ENCODE assay signal across 15 cellular contexts in genomic region chr20:62426678-62427077, GRCh38. TPM values are rescaled to one million over a fixed set of nuclear protein-coding genes. Genes with fewer than 3 reads are reported as not detected.
DNase-seq lines count a peak whose midpoint lies in the region; TF ChIP-seq lines count a peak whose summit lies in the region.
"Had no signal": no experiment of that assay in that cellular context is flagged by ENCODE, and none has a peak within 500 bp of the region (broad histone marks: within the 10 kb centered on the region; RNA-seq: fewer than 3 reads in every experiment).

No MANE protein-coding gene starts in this region.

- H3K27ac ChIP-seq in iPS-20b (ENCODE audit: low read length) (no peak overlapping the region), suprapubic skin (peak overlapping the region; percentile 77), esophagus muscularis mucosa (replicated peaks in 1 of 4) (no peak overlapping the region)
- H3K27ac ChIP-seq: SJCRH30 had no signal

- TF ChIP-seq CTCF in suprapubic skin (IDR thresholded peaks at IDR 0.05) = no peak
- TF ChIP-seq CTCF in esophagus muscularis mucosa (IDR thresholded peaks at IDR 0.05) = no peak

- no CpG with 5 or more reads among the region's 19 CpGs for WGBS in suprapubic skin
- 86% methylated on average over 9 of the region's 19 CpGs for WGBS in esophagus muscularis mucosa

- H3K4me1 ChIP-seq in iPS-20b (ENCODE audit: insufficient read depth, low read length) (peaks cover 5% of the 10 kb centered on the region; the same call in 1 of the 2 replicates), suprapubic skin (peaks cover 28% of the 10 kb centered on the region), esophagus muscularis mucosa (no peaks in the 10 kb centered on the region)
- H3K4me1 ChIP-seq: SJCRH30 had no signal

- TF ChIP-seq POLR2A in suprapubic skin (IDR thresholded peaks at IDR 0.05) (no peak), esophagus muscularis mucosa (IDR thresholded peaks at IDR 0.05; ENCODE audit: low read depth) (no peak)

- intact Hi-C loops in esophagus muscularis mucosa (cut with DNase I) = loop anchor here (5.0 kb wide), 1 partner anchor 66 kb away; no protein-coding TSS in a partner anchor

- peak; percentile 19 for DNase-seq in DMS153 (lab: John Stamatoyannopoulos, UW)
- DNase-seq in DMS153 treated with DMSO at 0.1 percent for 48 hours (lab: John Stamatoyannopoulos, UW; ENCODE audit: unreplicated experiment) = no peak
- DNase-seq in NCI-H526 treated with DMSO at 0.1 percent for 48 hours (lab: John Stamatoyannopoulos, UW) = peak; percentile 71
- DNase-seq in suprapubic skin (ENCODE audit: low spot score in 2 of 2) = no peak
- no peak for DNase-seq in activated T-cell treated with anti-CD3 and anti-CD28 coated beads for 4 hours
- no peak for DNase-seq in amniotic stem cell (lab: John Stamatoyannopoulos, UW)
- no peak for DNase-seq in esophagus muscularis mucosa (ENCODE audit: extremely low spot score)
- DNase-seq: activated CD8-positive, alpha-beta memory T cell treated with anti-CD3 and anti-CD28 coated beads, Interleukin-2, amount 50 U/mL, for 48 hours; activated naive CD8-positive, alpha-beta T cell treated with anti-CD3 and anti-CD28 coated beads, Interleukin-2, amount 10 ng/mL, durations not matched to agents 7 days and 5 days; SJCRH30; substantia nigra had no signal

- peak overlapping the region; percentile 50; the same call in 1 of the 2 replicates for H3K9ac ChIP-seq in iPS-20b (ENCODE audit: low read depth, low read length)

- no peaks in the 10 kb centered on the region for H3K36me3 ChIP-seq in iPS-20b (ENCODE audit: insufficient read depth, low read depth, low read length)
- H3K36me3 ChIP-seq in suprapubic skin = no peaks in the 10 kb centered on the region
- H3K36me3 ChIP-seq in esophagus muscularis mucosa = no peaks in the 10 kb centered on the region
- H3K36me3 ChIP-seq: SJCRH30 had no signal

- H3K27me3 ChIP-seq in iPS-20b (ENCODE audit: insufficient read depth, low read length) (no peaks in the 10 kb centered on the region; the same call in 1 of the 2 replicates), suprapubic skin (peaks cover 50% of the 10 kb centered on the region), esophagus muscularis mucosa (peaks cover 0 to 65% (median 3%) of the 10 kb centered on the region in 4 donors)

- no peak for TF ChIP-seq EP300 in suprapubic skin (IDR thresholded peaks at IDR 0.05)
- TF ChIP-seq EP300 in esophagus muscularis mucosa (IDR thresholded peaks at IDR 0.05) = no peak

- H3K4me3 ChIP-seq in iPS-20b (ENCODE audit: low read length) (peak overlapping the region; percentile 28; the same call in 1 of the 2 replicates), suprapubic skin (peak overlapping the region; percentile 34), esophagus muscularis mucosa (no peak overlapping the region)
- H3K4me3 ChIP-seq: SJCRH30 had no signal

- no peaks in the 10 kb centered on the region for H3K9me3 ChIP-seq in iPS-20b (ENCODE audit: insufficient read depth, low read depth, low read length)
- H3K9me3 ChIP-seq in suprapubic skin = no peaks in the 10 kb centered on the region
- no peaks in the 10 kb centered on the region for H3K9me3 ChIP-seq in esophagus muscularis mucosa
- H3K9me3 ChIP-seq: SJCRH30 had no signal

RNA-seq across cellular contexts. Expression of gene RBBP8NL, which starts 0.7 kb away (rescaled TPM):
- 1 to 10 TPM; 2.0 to 6.6 (median 3.9) TPM for total RNA-seq in suprapubic skin
- total RNA-seq in esophagus muscularis mucosa = not detected
- total RNA-seq: A172; activated naive CD8-positive, alpha-beta T cell treated with anti-CD3 and anti-CD28 coated beads, Interleukin-2, amount 10 ng/mL, durations not matched to agents 7 days and 5 days; LHCN-M2; SJCRH30 had no signal

RNA-seq across cellular contexts. Expression of gene CABLES2, which starts 19.6 kb away (rescaled TPM):
- total RNA-seq in suprapubic skin (1 to 10 TPM; 3.8 to 7.2 (median 4.5) TPM), esophagus muscularis mucosa (1 to 10 TPM; 2.0 to 6.9 (median 4.1) TPM)

RNA-seq across cellular contexts. Expression of gene RPS21, which starts 39.8 kb away (rescaled TPM):
- 1,000 to 10,000 TPM; 1,604 to 3,217 (median 2,363) TPM for total RNA-seq in suprapubic skin
- total RNA-seq in esophagus muscularis mucosa = 1,000 to 10,000 TPM in 2 of 4 donors, 100 to 1,000 TPM in 2; 581 to 2,787 (median 1,391) TPM

RNA-seq across cellular contexts. Expression of gene GATA5, which starts 49.1 kb away (rescaled TPM):
- total RNA-seq in suprapubic skin (1 to 10 TPM in 3 of 4 donors, under 1 TPM in 1; 0.23 to 2.1 (median 1.2) TPM), esophagus muscularis mucosa (under 1 TPM in 3 of 4 donors, not detected in 1; 0.33 to 0.78 (median 0.46) TPM)
- total RNA-seq: activated naive CD8-positive, alpha-beta T cell treated with anti-CD3 and anti-CD28 coated beads, Interleukin-2, amount 10 ng/mL, durations not matched to agents 7 days and 5 days; LHCN-M2; myocyte; SJCRH30 had no signal

RNA-seq across cellular contexts. Expression of gene LAMA5, which starts 59.6 kb away (rescaled TPM):
- total RNA-seq in suprapubic skin (100 to 1,000 TPM; 200 to 623 (median 316) TPM), esophagus muscularis mucosa (100 to 1,000 TPM in 3 of 4 donors, 10 to 100 TPM in 1; 70.1 to 257 (median 150) TPM)

Comparison
In these comparisons a context has a peak if more than half of its experiments do, and no peak if none do; other contexts are left out.
1. DNase-seq: peak in DMS153 (single experiment) and NCI-H526 treated with DMSO at 0.1 percent for 48 hours (single experiment); none in DMS153 treated with DMSO at 0.1 percent for 48 hours (single experiment), suprapubic skin (0 of 2), activated T-cell treated with anti-CD3 and anti-CD28 coated beads for 4 hours (single experiment), amniotic stem cell (single experiment) and esophagus muscularis mucosa (single experiment).
2. H3K4me3 ChIP-seq: peak in iPS-20b (single experiment) and suprapubic skin (single experiment); none in esophagus muscularis mucosa (0 of 4).